In the genomic region with DNA sequence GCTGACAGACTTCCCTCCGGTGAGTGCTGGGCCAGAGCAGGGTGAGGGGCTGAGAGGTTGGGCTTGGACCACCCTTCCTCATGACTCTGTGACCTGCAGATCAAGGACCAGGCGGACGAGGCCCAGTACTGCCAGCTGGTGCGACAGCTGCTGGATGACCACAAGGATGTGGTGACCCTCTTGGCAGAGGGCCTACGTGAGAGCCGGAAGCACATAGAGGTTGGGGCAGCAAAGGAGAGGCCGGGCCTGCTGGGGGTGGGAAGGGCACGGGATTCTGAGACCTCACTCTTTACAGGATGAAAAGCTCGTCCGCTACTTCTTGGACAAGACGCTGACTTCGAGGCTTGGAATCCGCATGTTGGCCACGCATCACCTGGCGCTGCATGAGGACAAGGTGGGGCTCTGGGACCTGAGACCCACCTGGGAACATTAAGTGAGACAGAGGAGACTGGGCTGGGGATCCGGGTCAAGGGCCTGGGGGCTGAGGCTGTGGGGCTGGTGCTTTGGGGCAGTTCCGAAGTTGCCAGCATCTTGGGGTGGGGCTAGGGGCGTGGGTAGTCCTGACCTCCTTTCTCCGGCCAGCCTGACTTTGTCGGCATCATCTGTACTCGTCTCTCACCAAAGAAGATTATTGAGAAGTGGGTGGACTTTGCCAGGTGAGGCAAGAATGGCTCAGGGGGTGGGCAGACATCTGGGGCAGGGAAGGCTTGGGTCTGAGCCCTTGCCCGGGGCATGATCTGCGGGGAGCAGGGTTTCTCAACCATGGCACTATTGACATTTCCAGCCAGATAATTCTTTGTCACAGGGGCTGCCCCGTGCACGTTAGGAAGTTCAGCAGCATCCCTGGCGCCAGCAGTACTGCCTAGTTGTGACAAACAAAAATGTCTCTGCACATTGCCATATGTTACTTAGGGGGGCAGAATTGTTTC, we compare ENCODE assay signal across 14 cellular contexts. TPM values are rescaled to one million over a fixed set of nuclear protein-coding genes. Genes with fewer than 3 reads are reported as not detected.
DNase-seq lines count a peak whose midpoint lies in the region; ATAC-seq, FAIRE-seq and TF ChIP-seq lines count a peak whose summit lies in the region.
"Had no signal": no experiment of that assay in that cellular context is flagged by ENCODE, and none has a peak within 500 bp of the region (broad histone marks: within the 10 kb centered on the region; RNA-seq: fewer than 3 reads in every experiment).

No MANE protein-coding gene starts in this region.

- no peak overlapping the region for H3K4ac ChIP-seq in mesenchymal stem cell (ENCODE audit: low read depth in 1 of 2, low read length in 2 of 2)

- H3K27ac ChIP-seq in mammary epithelial cell (ENCODE audit: insufficient read depth, low read depth, low read length) (no peak overlapping the region), mesenchymal stem cell (ENCODE audit: low read length, poor library complexity, severe bottlenecking) (no peak overlapping the region)
- H3K27ac ChIP-seq: colonic mucosa, esophagus squamous epithelium, pancreas had no signal

- no peaks in the 10 kb centered on the region for H4K20me1 ChIP-seq in mammary epithelial cell (ENCODE audit: insufficient read depth, low read length)

- DNase-seq in MCF 10A (ENCODE audit: unreplicated experiment) (peak; percentile 48), mammary epithelial cell (no peak), mesenchymal stem cell (no peak), cortex of kidney (lab: John Stamatoyannopoulos, UW) (no peak), H54 (ENCODE audit: insufficient read length, low spot score) (no peak)
- no peak for DNase-seq in activated CD8-positive, alpha-beta T cell treated with anti-CD3 and anti-CD28 coated beads, Interleukin-2, amount 10 ng/mL, durations not matched to agents 7 days and 5 days
- DNase-seq: colonic mucosa, esophagus squamous epithelium, NCI-H510A had no signal

- H3K18ac ChIP-seq in mesenchymal stem cell (ENCODE audit: low read depth in 1 of 2, low read length in 2 of 2): no peak overlapping the region

- no peaks in the 10 kb centered on the region for H3K36me3 ChIP-seq in mammary epithelial cell (ENCODE audit: insufficient read depth, low read length)
- H3K36me3 ChIP-seq in mesenchymal stem cell (ENCODE audit: control insufficient read depth in 1 of 2, insufficient read depth in 2 of 2, low read depth in 1 of 2, low read length in 2 of 2): peaks cover 40 to 43% of the 10 kb centered on the region in 2 experiments
- H3K36me3 ChIP-seq: colonic mucosa had no signal

- H3K4me1 Mint-ChIP-seq in MCF 10A (ENCODE audit: insufficient read depth, unreplicated experiment): peaks cover 25% of the 10 kb centered on the region
- H3K4me1 Mint-ChIP-seq in activated CD8-positive, alpha-beta T cell treated with anti-CD3 and anti-CD28 coated beads, Interleukin-2, amount 10 ng/mL, durations not matched to agents 7 days and 5 days (ENCODE audit: low read depth): peaks cover 40% of the 10 kb centered on the region
- H3K4me1 Mint-ChIP-seq in stimulated activated memory B cell treated with anti-CD40 and anti-IgM and Interleukin-4, amounts not matched to agents 10 μg/mL and 1 μg/mL and 100 μg/mL, for 72 hours: peaks cover 46% of the 10 kb centered on the region

- H2BK120ac ChIP-seq in mesenchymal stem cell (ENCODE audit: low read depth, low read length): no peak overlapping the region

- H3K4me2 ChIP-seq in mammary epithelial cell (ENCODE audit: insufficient read depth, low read depth, low read length) (no peak overlapping the region), mesenchymal stem cell (ENCODE audit: low read length, poor library complexity, severe bottlenecking) (no peak overlapping the region)

- peak overlapping the region; percentile 18 for H4K91ac ChIP-seq in mesenchymal stem cell (ENCODE audit: low read length)

- intact Hi-C loops in MCF 10A (cut with micrococcal nuclease): no loop called here
- intact Hi-C loops in mammary epithelial cell (cut with micrococcal nuclease): no loop called here

- no peaks in the 10 kb centered on the region for H3K27me3 Mint-ChIP-seq in MCF 10A (ENCODE audit: insufficient read depth, unreplicated experiment)
- H3K27me3 Mint-ChIP-seq in activated CD8-positive, alpha-beta T cell treated with anti-CD3 and anti-CD28 coated beads, Interleukin-2, amount 10 ng/mL, durations not matched to agents 7 days and 5 days (ENCODE audit: low read depth): no peaks in the 10 kb centered on the region
- H3K27me3 Mint-ChIP-seq in stimulated activated memory B cell treated with anti-CD40 and anti-IgM and Interleukin-4, amounts not matched to agents 10 μg/mL and 1 μg/mL and 100 μg/mL, for 72 hours: no peaks in the 10 kb centered on the region

- peaks cover 40% of the 10 kb centered on the region for H3K79me1 ChIP-seq in mesenchymal stem cell (replicated peaks; ENCODE audit: low read length, poor library complexity, severe bottlenecking)

- peak overlapping the region; percentile 73 for H3K4me3 Mint-ChIP-seq in MCF 10A (ENCODE audit: unreplicated experiment)
- peak overlapping the region; percentile 38 for H3K4me3 Mint-ChIP-seq in activated CD8-positive, alpha-beta T cell treated with anti-CD3 and anti-CD28 coated beads, Interleukin-2, amount 10 ng/mL, durations not matched to agents 7 days and 5 days
- peak overlapping the region; percentile 40 for H3K4me3 Mint-ChIP-seq in stimulated activated memory B cell treated with anti-CD40 and anti-IgM and Interleukin-4, amounts not matched to agents 10 μg/mL and 1 μg/mL and 100 μg/mL, for 72 hours

- BruUV-seq in MCF 10A (replicated peaks; lab: Mats Ljungman, UMichigan): no TSS peak
- BruUV-seq in mammary epithelial cell (replicated peaks; lab: Mats Ljungman, UMichigan): no TSS peak

- peaks cover 42% of the 10 kb centered on the region for H3K36me3 Mint-ChIP-seq in MCF 10A (ENCODE audit: insufficient read depth, unreplicated experiment)
- H3K36me3 Mint-ChIP-seq in activated CD8-positive, alpha-beta T cell treated with anti-CD3 and anti-CD28 coated beads, Interleukin-2, amount 10 ng/mL, durations not matched to agents 7 days and 5 days (ENCODE audit: low read depth): peaks cover 34% of the 10 kb centered on the region
- H3K36me3 Mint-ChIP-seq in stimulated activated memory B cell treated with anti-CD40 and anti-IgM and Interleukin-4, amounts not matched to agents 10 μg/mL and 1 μg/mL and 100 μg/mL, for 72 hours: peaks cover 26% of the 10 kb centered on the region

- H3K79me2 ChIP-seq in mammary epithelial cell (ENCODE audit: insufficient read depth, low read length): peaks cover 25% of the 10 kb centered on the region

- dilution Hi-C loops in mammary epithelial cell (cut with HindIII; ENCODE audit: low sequenced_read_pairs): loop anchor here (5.0 to 10.0 kb wide), 2 partner anchors 38 to 166 kb away; a partner anchor contains a TSS

- no peaks in the 10 kb centered on the region for H3K27me3 ChIP-seq in mammary epithelial cell (ENCODE audit: insufficient read depth, low read length)
- H3K27me3 ChIP-seq in mesenchymal stem cell (ENCODE audit: control insufficient read depth in 1 of 2, insufficient read depth in 1 of 2, low read length in 2 of 2): no peaks in the 10 kb centered on the region
- H3K27me3 ChIP-seq: colonic mucosa, esophagus squamous epithelium, pancreas had no signal

- POLR2A ChIA-PET in MCF 10A (lab: Yijun Ruan, JAX): interaction anchor here (1.9 kb wide), 1 partner anchor 32 kb away, joined by 4 read pairs; no protein-coding TSS in a partner anchor
- POLR2A ChIA-PET in activated CD8-positive, alpha-beta T cell treated with anti-CD3 and anti-CD28 coated beads, Interleukin-2, amount 10 ng/mL, durations not matched to agents 7 days and 5 days (lab: Charles Lee): no interaction called here

- no peak overlapping the region for H2BK5ac ChIP-seq in mesenchymal stem cell (ENCODE audit: low read depth, low read length, poor library complexity, severe bottlenecking)

- no peak overlapping the region for H3K4me3 ChIP-seq in mammary epithelial cell (replicated peaks in 1 of 3; ENCODE audit: insufficient read depth in 1 of 3, low read depth in 2 of 3, low read length in 3 of 3)
- peak overlapping the region in 1 of 2 experiments; percentile 0 for H3K4me3 ChIP-seq in mesenchymal stem cell (ENCODE audit: insufficient read depth in 1 of 2, low read depth in 1 of 2, low read length in 2 of 2)
- H3K4me3 ChIP-seq: colonic mucosa had no signal

- ATAC-seq in activated CD8-positive, alpha-beta T cell treated with anti-CD3 and anti-CD28 coated beads, Interleukin-2, amount 10 ng/mL, durations not matched to agents 7 days and 5 days: no peak
- ATAC-seq in stimulated activated memory B cell treated with anti-CD40 and anti-IgM and Interleukin-4, amounts not matched to agents 10 μg/mL and 1 μg/mL and 100 μg/mL, for 72 hours: no peak
- ATAC-seq in GM21825 (IDR thresholded peaks at IDR 0.05; ENCODE audit: unreplicated experiment): no peak
- ATAC-seq: Panc1, pancreas had no signal

- no peak overlapping the region for H2BK15ac ChIP-seq in mesenchymal stem cell (ENCODE audit: low read depth, poor library complexity, severe bottlenecking)

- H4K8ac ChIP-seq in mesenchymal stem cell (ENCODE audit: low read length): no peak overlapping the region

- TF ChIP-seq CTCF in MCF 10A (IDR thresholded peaks at IDR 0.05; ENCODE audit: unreplicated experiment) (no peak), mammary epithelial cell (conservative IDR thresholded peaks at IDR 0.05 in 1 of 2, IDR thresholded peaks at IDR 0.05 in 1 of 2; ENCODE audit: extremely low read depth in 1 of 2, insufficient read depth in 1 of 2, low read depth in 1 of 2, low read length in 2 of 2) (no peak)

- H3K27ac Mint-ChIP-seq in MCF 10A (ENCODE audit: low read depth, unreplicated experiment): peak overlapping the region; percentile 31
- peak overlapping the region; percentile 50 for H3K27ac Mint-ChIP-seq in activated CD8-positive, alpha-beta T cell treated with anti-CD3 and anti-CD28 coated beads, Interleukin-2, amount 10 ng/mL, durations not matched to agents 7 days and 5 days
- peak overlapping the region; percentile 57 for H3K27ac Mint-ChIP-seq in stimulated activated memory B cell treated with anti-CD40 and anti-IgM and Interleukin-4, amounts not matched to agents 10 μg/mL and 1 μg/mL and 100 μg/mL, for 72 hours

- peaks cover 10% of the 10 kb centered on the region for H3K4me1 ChIP-seq in mammary epithelial cell (ENCODE audit: insufficient read depth, low read length)
- H3K4me1 ChIP-seq in mesenchymal stem cell (ENCODE audit: control insufficient read depth, insufficient read depth, low read depth, low read length): peaks cover 32% of the 10 kb centered on the region

- H3K9ac ChIP-seq in mammary epithelial cell (ENCODE audit: insufficient read depth, low read length) (no peak overlapping the region), mesenchymal stem cell (ENCODE audit: low read length) (no peak overlapping the region)

- TF ChIP-seq POLR2A in H54 (IDR thresholded peaks at IDR 0.05; ENCODE audit: low read depth, low read length): no peak

- CTCF ChIA-PET in MCF 10A (lab: Yijun Ruan, JAX) (interaction anchor here (0.6 to 1.0 kb wide), 4 partner anchors 10 to 188 kb away, joined by 3 to 4 read pairs (median 4); no protein-coding TSS in a partner anchor), mammary epithelial cell (lab: Charles Lee; ENCODE audit: low non-redundant PET) (no interaction called here)
- CTCF ChIA-PET in activated CD8-positive, alpha-beta T cell treated with anti-CD3 and anti-CD28 coated beads, Interleukin-2, amount 10 ng/mL, durations not matched to agents 7 days and 5 days (lab: Charles Lee): no interaction called here

- H3K9me3 Mint-ChIP-seq in MCF 10A (ENCODE audit: unreplicated experiment): no peaks in the 10 kb centered on the region
- no peaks in the 10 kb centered on the region for H3K9me3 Mint-ChIP-seq in activated CD8-positive, alpha-beta T cell treated with anti-CD3 and anti-CD28 coated beads, Interleukin-2, amount 10 ng/mL, durations not matched to agents 7 days and 5 days (ENCODE audit: insufficient read depth)
- no peaks in the 10 kb centered on the region for H3K9me3 Mint-ChIP-seq in stimulated activated memory B cell treated with anti-CD40 and anti-IgM and Interleukin-4, amounts not matched to agents 10 μg/mL and 1 μg/mL and 100 μg/mL, for 72 hours

- no peak overlapping the region for H3K14ac ChIP-seq in mesenchymal stem cell (ENCODE audit: low read length in 2 of 2)

- FAIRE-seq in H54 (lab: Jason Lieb, UNC): no peak
- FAIRE-seq: pancreas, urothelium cell line had no signal

- no peak overlapping the region for H2AK5ac ChIP-seq in mesenchymal stem cell (ENCODE audit: low read length, severe bottlenecking)

- H2BK12ac ChIP-seq in mesenchymal stem cell (ENCODE audit: low read length in 2 of 2): no peak overlapping the region

- H3K23ac ChIP-seq in mesenchymal stem cell (ENCODE audit: low read length in 2 of 2): no peak overlapping the region

- in situ Hi-C loops in mammary epithelial cell (cut with MboI; ENCODE audit: low sequenced_read_pairs in 2 of 2): no loop called here

- H3K9me3 ChIP-seq in mammary epithelial cell (replicated peaks; ENCODE audit: insufficient read depth, low read length) (no peaks in the 10 kb centered on the region), mesenchymal stem cell (ENCODE audit: control insufficient read depth, low read length) (no peaks in the 10 kb centered on the region)
- H3K9me3 ChIP-seq: colonic mucosa, esophagus squamous epithelium, pancreas had no signal

- H2AFZ ChIP-seq in mammary epithelial cell (ENCODE audit: low read depth, low read length): no peak overlapping the region
- H2AFZ ChIP-seq in mesenchymal stem cell (ENCODE audit: low read depth, low read length): no peak overlapping the region

- WGBS in mammary epithelial cell (ENCODE audit: low coverage, missing lambda C conversion rate): 72% methylated on average over 15 of the region's 26 CpGs
- WGBS in mesenchymal stem cell: 95% methylated on average over 26 of the region's 26 CpGs

RNA-seq across cellular contexts. Expression of a gene that starts 2.2 kb away (rescaled TPM):
- total RNA-seq in MCF 10A (2022): 31.7 and 41.0 TPM in 2 replicates
- 10 to 100 TPM; 26.3 to 47.8 TPM for total RNA-seq in mammary epithelial cell
- polyA plus RNA-seq in mammary epithelial cell: 52.1 TPM
- polyA minus RNA-seq in mammary epithelial cell: 48.5 TPM
- total RNA-seq in activated CD8-positive, alpha-beta T cell treated with anti-CD3 and anti-CD28 coated beads, Interleukin-2, amount 10 ng/mL, durations not matched to agents 7 days and 5 days: 10 to 100 TPM; 38.9 TPM
- polyA plus RNA-seq in mesenchymal stem cell (2013, experiment 1 of 2): 43.8 TPM
- 43.8 TPM for polyA plus RNA-seq in mesenchymal stem cell (2013, experiment 2 of 2)

RNA-seq across cellular contexts. Expression of a gene that starts 7.1 kb away (rescaled TPM):
- total RNA-seq in MCF 10A (2022) (42.0 and 45.8 TPM in 2 replicates), mammary epithelial cell (10 to 100 TPM; 22.7 to 34.0 TPM)
- polyA plus RNA-seq in mammary epithelial cell: 23.1 TPM
- 17.5 TPM for polyA minus RNA-seq in mammary epithelial cell
- total RNA-seq in activated CD8-positive, alpha-beta T cell treated with anti-CD3 and anti-CD28 coated beads, Interleukin-2, amount 10 ng/mL, durations not matched to agents 7 days and 5 days: 10 to 100 TPM; 58.6 to 63.8 TPM
- polyA plus RNA-seq in mesenchymal stem cell (2013, experiment 1 of 2): 21.2 TPM
- polyA plus RNA-seq in mesenchymal stem cell (2013, experiment 2 of 2): 20.3 TPM

RNA-seq across cellular contexts. Expression of a gene that starts 15.8 kb away (rescaled TPM):
- total RNA-seq in MCF 10A (2022): 64.7 and 66.3 TPM in 2 replicates
- 10 to 100 TPM; 45.7 to 65.0 TPM for total RNA-seq in mammary epithelial cell
- polyA plus RNA-seq in mammary epithelial cell: 210 TPM
- 62.7 TPM for polyA minus RNA-seq in mammary epithelial cell
- 10 to 100 TPM; 71.6 to 78.8 TPM for total RNA-seq in activated CD8-positive, alpha-beta T cell treated with anti-CD3 and anti-CD28 coated beads, Interleukin-2, amount 10 ng/mL, durations not matched to agents 7 days and 5 days
- 237 TPM for polyA plus RNA-seq in mesenchymal stem cell (2013, experiment 1 of 2)
- polyA plus RNA-seq in mesenchymal stem cell (2013, experiment 2 of 2): 255 TPM

RNA-seq across cellular contexts. Expression of a gene that starts 21.6 kb away (rescaled TPM):
- 4.4 and 5.5 TPM in 2 replicates for total RNA-seq in MCF 10A (2022)
- 1 to 10 TPM; 1.7 to 2.6 TPM for total RNA-seq in mammary epithelial cell
- 1.6 TPM for polyA plus RNA-seq in mammary epithelial cell
- polyA minus RNA-seq in mammary epithelial cell: 2.1 TPM
- total RNA-seq in activated CD8-positive, alpha-beta T cell treated with anti-CD3 and anti-CD28 coated beads, Interleukin-2, amount 10 ng/mL, durations not matched to agents 7 days and 5 days: 1 to 10 TPM; 5.3 to 6.8 TPM
- polyA plus RNA-seq in mesenchymal stem cell (2013, experiment 1 of 2): 2.1 TPM
- polyA plus RNA-seq in mesenchymal stem cell (2013, experiment 2 of 2): 2.1 TPM

RNA-seq across cellular contexts. Expression of a gene that starts 25.2 kb away (rescaled TPM):
- total RNA-seq in MCF 10A (2022) (24.6 and 32.6 TPM in 2 replicates), mammary epithelial cell (10 to 100 TPM; 43.7 to 69.4 TPM)
- 66.3 TPM for polyA plus RNA-seq in mammary epithelial cell
- 52.7 TPM for polyA minus RNA-seq in mammary epithelial cell
- not detected for total RNA-seq in activated CD8-positive, alpha-beta T cell treated with anti-CD3 and anti-CD28 coated beads, Interleukin-2, amount 10 ng/mL, durations not matched to agents 7 days and 5 days
- polyA plus RNA-seq in mesenchymal stem cell (2013, experiment 1 of 2): not detected
- polyA plus RNA-seq in mesenchymal stem cell (2013, experiment 2 of 2): not detected
